9 cellular contexts compared by ENCODE assay signal in genomic region chr1:59367269-59368006, GRCh38.
A peak's percentile ranks its signal among the peaks of the same experiment; 100 is the strongest.
DNase-seq lines count a peak whose midpoint lies in the region; ATAC-seq and TF ChIP-seq lines count a peak whose summit lies in the region.
"Had no signal": no experiment of that assay in that cellular context is flagged by ENCODE, and none has a peak within 500 bp of the region (broad histone marks: within the 10 kb centered on the region; RNA-seq: fewer than 3 reads in every experiment).

No MANE protein-coding gene starts in this region.

- intact Hi-C loops in ovary (cut with DNase I): no loop called here

- WGBS in SK-N-SH (ENCODE audit: low lambda C conversion rate): 83% methylated on average over 6 of the region's 6 CpGs
- WGBS in ovary, 3 donors: 9 to 13% (median 11%) methylated on average over 6 of the region's 6 CpGs

- H4K20me1 ChIP-seq in SK-N-SH (ENCODE audit: insufficient read depth): no peaks in the 10 kb centered on the region

- H3K9me2 ChIP-seq in SK-N-SH: no peaks in the 10 kb centered on the region

- H3K27me3 ChIP-seq in BJ (ENCODE audit: control insufficient read depth, insufficient read depth, low read length): no peaks in the 10 kb centered on the region
- H3K27me3 ChIP-seq in SK-N-SH (ENCODE audit: insufficient read depth): no peaks in the 10 kb centered on the region
- H3K27me3 ChIP-seq in ovary: no peaks in the 10 kb centered on the region

- peak overlapping the region in 1 of 2 experiments; percentile 61; a peak in 3 of 4 replicates for H3K27ac ChIP-seq in SK-N-SH (ENCODE audit: low read depth in 2 of 2, low read length in 1 of 2)
- peak overlapping the region; percentile 35 to 69 for H3K27ac ChIP-seq in ovary

- CTCF ChIA-PET in BJ (lab: Yijun Ruan, JAX) (interaction anchor here (0.6 to 1.5 kb wide), 3 partner anchors 12 to 336 kb away, joined by 3 to 4 read pairs (median 3); no protein-coding TSS in a partner anchor), SK-N-SH (lab: Yijun Ruan, JAX) (interaction anchor here (1.1 kb wide), 1 partner anchor 485 kb away, joined by 3 read pairs; no protein-coding TSS in a partner anchor)

- TF ChIP-seq EP300 in SK-N-SH (IDR thresholded peaks at IDR 0.05; ENCODE audit: borderline replicate concordance in 1 of 2, low read depth in 1 of 2, low read length in 1 of 2) (peak in 1 of 2 experiments; percentile 54; a peak in 1 of 4 replicates), ovary (IDR thresholded peaks at IDR 0.05) (no peak)

- H3K4me3 ChIP-seq in BJ (ENCODE audit: low read depth, low read length) (no peak overlapping the region), SK-N-SH (ENCODE audit: low read depth in 2 of 2, low read length in 1 of 2) (no peak overlapping the region), fibroblast of villous mesenchyme (ENCODE audit: low read depth, low read length) (no peak overlapping the region), ovary (no peak overlapping the region)

- no peaks in the 10 kb centered on the region for H3K36me3 ChIP-seq in BJ (ENCODE audit: control insufficient read depth, insufficient read depth, low read length)
- H3K36me3 ChIP-seq in SK-N-SH (replicated peaks in 1 of 2; ENCODE audit: control insufficient read depth in 1 of 2, insufficient read depth in 2 of 2, low read length in 1 of 2): no peaks in the 10 kb centered on the region
- no peaks in the 10 kb centered on the region for H3K36me3 ChIP-seq in ovary

- no peak overlapping the region for H3K9ac ChIP-seq in SK-N-SH

- H3K4me1 ChIP-seq in SK-N-SH (ENCODE audit: control insufficient read depth in 1 of 2, insufficient read depth in 2 of 2, low read depth in 1 of 2, low read length in 1 of 2) (peaks cover 2 to 22% of the 10 kb centered on the region in 2 experiments; a peak in 3 of 4 replicates), ovary (ENCODE audit: insufficient read depth) (peaks cover 12% of the 10 kb centered on the region)

- TF ChIP-seq POLR2A in ovary (IDR thresholded peaks at IDR 0.05): peak; percentile 27

- H2AFZ ChIP-seq in SK-N-SH (ENCODE audit: low read depth): no peak overlapping the region

- DNase-seq in BJ (ENCODE audit: low read depth) (peak; percentile 88), SK-N-SH (no peak), fibroblast of villous mesenchyme (ENCODE audit: low read depth) (peak; percentile 97), ovary (peak; percentile 74 to 84 (median 79)), globus pallidus (ENCODE audit: low spot score) (no peak), DMS 273 treated with DMSO at 0.1 percent for 48 hours (lab: John Stamatoyannopoulos, UW) (no peak)

- H3K9me3 ChIP-seq in SK-N-SH (no peaks in the 10 kb centered on the region), ovary (no peaks in the 10 kb centered on the region)

- ATAC-seq in GM21737 (IDR thresholded peaks at IDR 0.05; ENCODE audit: unreplicated experiment): no peak
- no peak for ATAC-seq in HG03565 (IDR thresholded peaks at IDR 0.05; ENCODE audit: unreplicated experiment)
- ATAC-seq: activated CD4-positive, CD25-positive, alpha-beta regulatory T cell treated with anti-CD3 and anti-CD28 coated beads, Interleukin-2, amount 50 U/mL, for 24 hours had no signal

- no peaks in the 10 kb centered on the region for H3K79me2 ChIP-seq in SK-N-SH (ENCODE audit: insufficient read depth)

- peaks cover 6% of the 10 kb centered on the region for H3F3A ChIP-seq in SK-N-SH (replicated peaks; ENCODE audit: insufficient read depth)

- TF ChIP-seq CTCF in BJ (IDR thresholded peaks at IDR 0.05; ENCODE audit: insufficient read depth, low read depth, low read length) (no peak), SK-N-SH (IDR thresholded peaks at IDR 0.05) (no peak), fibroblast of villous mesenchyme (IDR thresholded peaks at IDR 0.05; ENCODE audit: insufficient read depth, low read depth, low read length) (no peak), ovary (IDR thresholded peaks at IDR 0.05) (no peak)

- TF ChIP-seq RAD21 in SK-N-SH (IDR thresholded peaks at IDR 0.05; ENCODE audit: low read length): no peak

- peak overlapping the region; percentile 26; the same call in 1 of the 2 replicates for H3K4me2 ChIP-seq in SK-N-SH

- POLR2A ChIA-PET in BJ (lab: Charles Lee) (interaction anchor here (1.5 kb wide), 1 partner anchor 71 kb away, joined by 4 read pairs; the partner anchor contains the start of gene FGGY), SK-N-SH (lab: Yijun Ruan, JAX) (interaction anchor here (1.0 kb wide), 1 partner anchor 8 kb away, joined by 3 read pairs; no protein-coding TSS in a partner anchor)

TF ChIP-seq in SK-N-SH, 30 proteins besides CTCF, POLR2A, EP300 and RAD21 (continues in another document):
- TF ChIP-seq MEF2A (IDR thresholded peaks at IDR 0.05; ENCODE audit: borderline replicate concordance, low read depth) (no peak), GABPA (IDR thresholded peaks at IDR 0.05; ENCODE audit: low read depth) (no peak), TAF1 (IDR thresholded peaks at IDR 0.05; ENCODE audit: borderline replicate concordance, low read depth, low read length) (no peak), NRF1 (IDR thresholded peaks at IDR 0.05; ENCODE audit: low read depth, low read length) (no peak), FOXM1 (IDR thresholded peaks at IDR 0.05; ENCODE audit: low read depth) (no peak), YY1 (IDR thresholded peaks at IDR 0.05; ENCODE audit: low read depth) (no peak), USF2 (IDR thresholded peaks at IDR 0.05; ENCODE audit: borderline replicate concordance, low read depth, low read length) (no peak), RFX5 (IDR thresholded peaks at IDR 0.05; ENCODE audit: low read length) (no peak), JUND (IDR thresholded peaks at IDR 0.05) (0 out of 2 replicates have a peak, but pooled peaks have one; percentile 14), IRF3 (IDR thresholded peaks at IDR 0.05; ENCODE audit: low read depth, low read length) (no peak), USF1 (IDR thresholded peaks at IDR 0.05; ENCODE audit: borderline replicate concordance, low read depth) (no peak), CHD2 (IDR thresholded peaks at IDR 0.05; ENCODE audit: low read length, partially characterized antibody) (no peak), PBX3 (IDR thresholded peaks at IDR 0.05) (peak; percentile 55), GATA2 (CRISPR knock-in tag; IDR thresholded peaks at IDR 0.05) (no peak), POLR2AphosphoS5 (IDR thresholded peaks at IDR 0.05; ENCODE audit: low read depth, low read length) (peak; percentile 26; the same call in 1 of the 2 replicates), SMC3 (IDR thresholded peaks at IDR 0.05; ENCODE audit: low read depth, low read length) (no peak; the same call in 1 of the 2 replicates), TCF12 (IDR thresholded peaks at IDR 0.05) (peak; percentile 75)

Comparison
In these comparisons a context has a peak if more than half of its experiments do, and no peak if none do; other contexts are left out.
1. DNase-seq: peak in BJ (single experiment), fibroblast of villous mesenchyme (single experiment) and ovary (5 of 5); none in SK-N-SH (single experiment), globus pallidus (single experiment) and DMS 273 treated with DMSO at 0.1 percent for 48 hours (single experiment).